In the genomic region with DNA sequence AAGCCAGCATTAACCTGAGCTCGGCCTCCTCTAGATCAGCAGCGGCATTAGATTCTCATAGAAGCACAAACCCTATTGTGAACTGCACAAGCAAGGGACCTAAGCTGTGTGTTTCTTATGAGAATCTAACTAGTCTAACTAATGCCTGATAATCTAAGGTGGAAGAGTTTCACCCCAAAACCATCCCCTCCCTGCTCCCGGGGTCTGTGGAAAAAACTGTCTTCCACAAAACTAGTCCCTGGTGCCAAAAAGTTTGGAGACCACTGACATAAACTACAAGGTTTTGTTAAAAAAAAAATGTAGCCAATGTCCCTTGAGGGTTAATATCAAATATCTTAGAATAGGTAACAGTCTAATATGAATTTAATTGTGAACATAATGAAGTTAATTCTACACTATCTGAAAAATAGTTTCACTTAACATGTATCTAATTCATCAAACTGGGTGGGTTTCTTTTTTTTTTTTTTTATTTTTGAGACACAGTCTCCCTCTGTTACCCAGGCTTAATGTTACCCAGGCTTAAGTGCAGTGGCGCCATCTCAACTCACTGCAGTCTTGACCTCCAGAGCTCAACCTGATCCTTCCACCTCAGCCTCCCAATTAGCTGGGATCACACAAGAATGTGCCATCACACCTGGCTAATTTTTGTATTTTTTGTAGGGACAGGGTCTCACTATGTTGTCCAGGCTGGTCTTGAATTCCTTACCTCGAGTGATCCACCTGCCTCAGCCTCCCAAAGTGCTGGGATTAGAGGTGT, we compare ENCODE assay signal across 6 cellular contexts.
DNase-seq lines count a peak whose midpoint lies in the region; ATAC-seq, FAIRE-seq and TF ChIP-seq lines count a peak whose summit lies in the region.
"Not testable (repeated sequence)": the region's sequence is repeated elsewhere in the genome, so short reads cannot be mapped to it uniquely, and the experiment has no call there.

No MANE protein-coding gene starts in this region.

- not testable (repeated sequence) for H3K4me3 Mint-ChIP-seq in activated CD4-positive, alpha-beta T cell treated with anti-CD3 and anti-CD28 coated beads, Interleukin-2, amount 10 ng/mL, durations not matched to agents 24 days and 14 days

- not testable (repeated sequence) for TF ChIP-seq POLR2A in esophagus muscularis mucosa (IDR thresholded peaks at IDR 0.05; ENCODE audit: low read depth); HepG2 (IDR thresholded peaks at IDR 0.05; ENCODE audit: insufficient read depth in 1 of 2, low read depth in 2 of 2, low read length in 2 of 2)

- TF ChIP-seq EP300 in esophagus muscularis mucosa (IDR thresholded peaks at IDR 0.05); HepG2 (IDR thresholded peaks at IDR 0.05; ENCODE audit: low read depth in 2 of 2, low read length in 2 of 2); HepG2 (CRISPR knock-in tag; IDR thresholded peaks at IDR 0.05; ENCODE audit: borderline replicate concordance): not testable (repeated sequence)

- not testable (repeated sequence) for H3K27ac ChIP-seq in esophagus muscularis mucosa (replicated peaks in 1 of 4); HepG2 (ENCODE audit: extremely low read length, insufficient read depth, low read length)

- not testable (repeated sequence) for H3K36me3 ChIP-seq in esophagus muscularis mucosa; HepG2 (replicated peaks in 1 of 2; ENCODE audit: control insufficient read depth in 1 of 2, insufficient read depth in 2 of 2, low read length in 2 of 2)

- intact Hi-C loops in activated CD4-positive, alpha-beta T cell treated with anti-CD3 and anti-CD28 coated beads, Interleukin-2, amount 10 ng/mL, durations not matched to agents 24 days and 14 days (cut with micrococcal nuclease); esophagus muscularis mucosa (cut with DNase I); HepG2 (cut with micrococcal nuclease; ENCODE audit: unreplicated experiment); sciatic nerve (cut with DNase I): not testable (repeated sequence)

- H3K4me3 ChIP-seq in esophagus muscularis mucosa; HepG2 (replicated peaks in 1 of 3; ENCODE audit: insufficient read depth in 1 of 3, low read depth in 2 of 3, low read length in 3 of 3): not testable (repeated sequence)

- H3K4me1 Mint-ChIP-seq in activated CD4-positive, alpha-beta T cell treated with anti-CD3 and anti-CD28 coated beads, Interleukin-2, amount 10 ng/mL, durations not matched to agents 24 days and 14 days = not testable (repeated sequence)

- H2AFZ ChIP-seq in HepG2 (ENCODE audit: low read length) = not testable (repeated sequence)

- not testable (repeated sequence) for H3K27me3 Mint-ChIP-seq in activated CD4-positive, alpha-beta T cell treated with anti-CD3 and anti-CD28 coated beads, Interleukin-2, amount 10 ng/mL, durations not matched to agents 24 days and 14 days

- not testable (repeated sequence) for H3K4me1 ChIP-seq in esophagus muscularis mucosa; HepG2 (ENCODE audit: insufficient read depth, low read length)

- not testable (repeated sequence) for H3K9ac ChIP-seq in HepG2 (ENCODE audit: insufficient read depth, low read depth, low read length)

- not testable (repeated sequence) for H3K4me2 ChIP-seq in HepG2 (ENCODE audit: low read depth, low read length)

- peaks cover 0 to 23% (median 10%) of the 10 kb centered on the region in 4 donors for H3K9me3 ChIP-seq in esophagus muscularis mucosa
- H3K9me3 ChIP-seq in HepG2 (ENCODE audit: low read length) = peaks cover 94% of the 10 kb centered on the region

- peaks cover 44% of the 10 kb centered on the region for H3K9me3 Mint-ChIP-seq in activated CD4-positive, alpha-beta T cell treated with anti-CD3 and anti-CD28 coated beads, Interleukin-2, amount 10 ng/mL, durations not matched to agents 24 days and 14 days

- TF ChIP-seq RAD21 in HepG2 (CRISPR knock-in tag; IDR thresholded peaks at IDR 0.05) = not testable (repeated sequence)

- not testable (repeated sequence) for H3K79me2 ChIP-seq in HepG2 (ENCODE audit: insufficient read depth, low read length)

- not testable (repeated sequence) for FAIRE-seq in HepG2 (lab: Jason Lieb, UNC)

- BruUV-seq in HepG2 (replicated peaks; lab: Mats Ljungman, UMichigan) = not testable (repeated sequence)

- CTCF ChIA-PET in HepG2 (lab: Yijun Ruan, JAX; ENCODE audit: low intra/inter-chr PET ratio, low total read pairs) = not testable (repeated sequence)

- in situ Hi-C loops in HepG2 (cut with HindIII; ENCODE audit: extremely low pct_ligation_motif_present, low pct_unique_long_range_greater_than_20kb) = not testable (repeated sequence)

- H3K27me3 ChIP-seq in esophagus muscularis mucosa; HepG2 (ENCODE audit: control insufficient read depth in 1 of 2, insufficient read depth in 2 of 2, low read length in 2 of 2): not testable (repeated sequence)

- WGBS in esophagus muscularis mucosa = 52% methylated on average over 5 of the region's 5 CpGs
- 5% methylated on average over 5 of the region's 5 CpGs for WGBS in HepG2 (ENCODE audit: low lambda C conversion rate)

- TF ChIP-seq CTCF in esophagus muscularis mucosa (IDR thresholded peaks at IDR 0.05); HepG2 (CRISPR knock-in tag; IDR thresholded peaks at IDR 0.05): not testable (repeated sequence)

- DNase-seq in GM03348 (ENCODE audit: low spot score) (peak; percentile 2), esophagus muscularis mucosa (ENCODE audit: extremely low spot score) (peak; percentile 92)
- DNase-seq in activated CD4-positive, alpha-beta T cell treated with anti-CD3 and anti-CD28 coated beads, Interleukin-2, amount 10 ng/mL, durations not matched to agents 24 days and 14 days = peak; percentile 51
- DNase-seq in HepG2 (ENCODE audit: low spot score); sciatic nerve (ENCODE audit: low spot score); stimulated activated naive CD8-positive, alpha-beta T cell treated with anti-CD3 and anti-CD28 coated beads, Interleukin-15, Interleukin-2, amounts not matched to agents 100 U/mL and 50 U/mL, for 24 hours: not testable (repeated sequence)

- H3K27ac Mint-ChIP-seq in activated CD4-positive, alpha-beta T cell treated with anti-CD3 and anti-CD28 coated beads, Interleukin-2, amount 10 ng/mL, durations not matched to agents 24 days and 14 days = not testable (repeated sequence)

- ATAC-seq in HepG2 = peak; percentile 27
- ATAC-seq in sciatic nerve = peak; percentile 21
- peak; percentile 25 for ATAC-seq in stimulated activated naive CD8-positive, alpha-beta T cell treated with anti-CD3 and anti-CD28 coated beads, Interleukin-15, Interleukin-2, amounts not matched to agents 100 U/mL and 50 U/mL, for 24 hours

- H4K20me1 ChIP-seq in HepG2 (ENCODE audit: insufficient read depth, low read length) = not testable (repeated sequence)

- H3K36me3 Mint-ChIP-seq in activated CD4-positive, alpha-beta T cell treated with anti-CD3 and anti-CD28 coated beads, Interleukin-2, amount 10 ng/mL, durations not matched to agents 24 days and 14 days (ENCODE audit: low read depth) = not testable (repeated sequence)

- POLR2A ChIA-PET in HepG2 (lab: Yijun Ruan, JAX) = not testable (repeated sequence)
